7 cellular contexts compared by ENCODE assay signal in genomic region chr2:219497495-219498279, GRCh38. TPM values are rescaled to one million over a fixed set of nuclear protein-coding genes. Genes with fewer than 3 reads are reported as not detected.
DNase-seq lines count a peak whose midpoint lies in the region; ATAC-seq, FAIRE-seq and TF ChIP-seq lines count a peak whose summit lies in the region.

No MANE protein-coding gene starts in this region.

- H3K9ac ChIP-seq in adipocyte (ENCODE audit: low read length): peak overlapping the region; percentile 99

- H3K27ac ChIP-seq in pancreas: peak overlapping the region; percentile 75 to 95 (median 88)

- peak; percentile 79 to 89 (median 82) for ATAC-seq in pancreas

- H3K9me3 ChIP-seq in adipocyte (ENCODE audit: control insufficient read depth, low read length) (no peaks in the 10 kb centered on the region), pancreas (no peaks in the 10 kb centered on the region)

- DNase-seq in GM04503 (ENCODE audit: low read depth) (peak; percentile 34), HFF-Myc (ENCODE audit: extremely low read depth, low read depth) (no peak), NCI-H82 (lab: John Stamatoyannopoulos, UW) (peak; percentile 73), adipocyte (ENCODE audit: low read depth) (peak; percentile 89), cardiac septum (ENCODE audit: low spot score) (peak; percentile 96), pancreas (peak; percentile 83 to 94 (median 90)), cerebellar nuclear complex (lab: John Stamatoyannopoulos, UW) (no peak)

- H3K36me3 ChIP-seq in adipocyte (ENCODE audit: control insufficient read depth, insufficient read depth, low read length, severe bottlenecking) (peaks cover 6% of the 10 kb centered on the region), pancreas (no peaks in the 10 kb centered on the region)

- H3K4me1 ChIP-seq in adipocyte (ENCODE audit: control insufficient read depth, insufficient read depth, low read length) (peaks cover 33% of the 10 kb centered on the region), pancreas (peaks cover 0 to 15% (median 4%) of the 10 kb centered on the region in 3 donors)

- H3K27me3 ChIP-seq in adipocyte (replicated peaks; ENCODE audit: control insufficient read depth, insufficient read depth, low read length) (no peaks in the 10 kb centered on the region), pancreas (no peaks in the 10 kb centered on the region)

- H3K4me3 ChIP-seq in HFF-Myc (replicated peaks; ENCODE audit: low read depth, low read length): peak overlapping the region; percentile 83
- peak overlapping the region; percentile 92 for H3K4me3 ChIP-seq in adipocyte (ENCODE audit: low read length)
- H3K4me3 ChIP-seq in pancreas: peak overlapping the region; percentile 30 to 67 (median 62)

- TF ChIP-seq CTCF in HFF-Myc (IDR thresholded peaks at IDR 0.05; ENCODE audit: low read depth, low read length, missing control alignments) (no peak), pancreas (IDR thresholded peaks at IDR 0.05) (no peak)

- FAIRE-seq in pancreas (lab: Jason Lieb, UNC): no peak

- intact Hi-C loops in cardiac septum (cut with DNase I) (loop anchor here (2.0 kb wide), 1 partner anchor 37 kb away; no protein-coding TSS in a partner anchor), pancreas (cut with DNase I) (no loop called here)

- WGBS in pancreas, 2 donors: 1 to 2% methylated on average over 56 to 59 of the region's 59 CpGs

RNA-seq across cellular contexts. Expression of gene GMPPA, which starts 1.0 kb away (rescaled TPM):
- 22.6 TPM for total RNA-seq in cardiac septum
- total RNA-seq in pancreas: 10 to 100 TPM; 24.4 to 40.6 (median 33.6) TPM
- polyA plus RNA-seq in pancreas: 10 to 100 TPM; 88.7 to 90.8 TPM

RNA-seq across cellular contexts. Expression of gene ASIC4, which starts 16.6 kb away (rescaled TPM):
- 0.32 TPM for total RNA-seq in cardiac septum
- under 1 TPM in 2 of 6 donors, not detected in 4; 0.04 to 0.09 TPM for total RNA-seq in pancreas
- polyA plus RNA-seq in pancreas: under 1 TPM; 0.27 to 0.38 TPM

RNA-seq across cellular contexts. Expression of gene CHPF, which starts 45.9 kb away (rescaled TPM):
- 120 TPM for total RNA-seq in cardiac septum
- 100 to 1,000 TPM in 1 of 6 donors, 10 to 100 TPM in 5; 55.1 to 105 (median 68.5) TPM for total RNA-seq in pancreas
- polyA plus RNA-seq in pancreas: 10 to 100 TPM; 63.4 to 83.3 TPM

RNA-seq across cellular contexts. Expression of gene TMEM198, which starts 46.1 kb away (rescaled TPM):
- total RNA-seq in cardiac septum (1.8 TPM), pancreas (1 to 10 TPM; 2.6 to 7.1 (median 5.1) TPM)
- 10 to 100 TPM in 1 of 2 donors, 1 to 10 TPM in 1; 9.0 to 13.3 TPM for polyA plus RNA-seq in pancreas

Comparison
In these comparisons a context has a peak if more than half of its experiments do, and no peak if none do; other contexts are left out.
1. DNase-seq: peak in GM04503 (single experiment), NCI-H82 (single experiment), adipocyte (single experiment), cardiac septum (single experiment) and pancreas (6 of 6); none in HFF-Myc (single experiment) and cerebellar nuclear complex (0 of 2).
2. Peak in every context shown above with its lines, with median percentiles within 50 percentile points of each other: H3K4me3 ChIP-seq.